ENCODE assay signal across 16 cellular contexts in genomic region chr18:47470941-47471340, GRCh38.
"Had no signal": no experiment of that assay in that cellular context is flagged by ENCODE, and none has a peak within 500 bp of the region (broad histone marks: within the 10 kb centered on the region; RNA-seq: fewer than 3 reads in every experiment).

No MANE protein-coding gene starts in this region.

- H3K4me1 ChIP-seq: esophagus muscularis mucosa, foreskin keratinocyte, gastroesophageal sphincter, heart right ventricle, left lung, lower lobe of right lung had no signal

- H3K36me3 ChIP-seq: esophagus muscularis mucosa, gastroesophageal sphincter, heart right ventricle, left lung, lower lobe of right lung had no signal

- H3K9me3 ChIP-seq: esophagus muscularis mucosa, gastroesophageal sphincter, heart right ventricle, left lung, lower lobe of right lung had no signal

- DNase-seq: dermis blood vessel endothelial cell; dorsolateral prefrontal cortex; effector CD4-positive, alpha-beta T cell; effector memory CD4-positive, alpha-beta T cell; foreskin keratinocyte; heart right ventricle; hippocampal formation; left cardiac atrium; left lung; left ventricle myocardium superior; lower lobe of right lung; mesenchymal stem cell; midbrain had no signal

- H3K27ac ChIP-seq: coronary artery, dorsolateral prefrontal cortex, esophagus muscularis mucosa, foreskin keratinocyte, gastroesophageal sphincter, heart right ventricle, left lung, lower lobe of right lung had no signal

- H3K27me3 ChIP-seq: foreskin keratinocyte, left lung had no signal

- H3K4me3 ChIP-seq: coronary artery, dorsolateral prefrontal cortex, esophagus muscularis mucosa, gastroesophageal sphincter, heart right ventricle, left lung, lower lobe of right lung had no signal

- ATAC-seq: foreskin keratinocyte, gastroesophageal sphincter, heart right ventricle, left cardiac atrium, left lung, left ventricle myocardium superior, lower lobe of right lung had no signal
